Comparison of ENCODE assay signal across 1 cellular context in the genomic region with DNA sequence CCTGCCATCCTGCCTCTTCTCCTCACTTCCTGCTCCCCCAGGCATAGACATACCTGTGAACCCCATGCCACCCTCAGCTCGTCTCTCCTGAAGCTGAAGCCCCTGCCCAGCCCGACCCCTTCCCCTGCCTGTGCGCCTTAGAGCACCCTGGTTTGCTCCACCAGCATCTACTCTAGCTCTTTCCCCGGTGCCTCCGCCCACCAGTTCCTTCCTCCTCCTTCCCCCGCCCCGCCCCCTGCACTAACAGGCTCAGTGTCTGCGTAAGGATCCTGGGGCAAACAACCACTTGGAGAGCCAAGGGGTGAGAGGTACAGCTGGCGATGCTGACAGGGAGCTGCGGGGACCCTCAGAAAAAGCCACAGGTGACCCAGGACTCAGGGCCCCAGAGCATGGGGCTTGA.
TF ChIP-seq lines count a peak whose summit lies in the region.

No MANE protein-coding gene starts in this region.

TF ChIP-seq in GM23338, 12 proteins besides CTCF, POLR2A, EP300 and RAD21 (continued from another document):
- TF ChIP-seq, protein P1, sequence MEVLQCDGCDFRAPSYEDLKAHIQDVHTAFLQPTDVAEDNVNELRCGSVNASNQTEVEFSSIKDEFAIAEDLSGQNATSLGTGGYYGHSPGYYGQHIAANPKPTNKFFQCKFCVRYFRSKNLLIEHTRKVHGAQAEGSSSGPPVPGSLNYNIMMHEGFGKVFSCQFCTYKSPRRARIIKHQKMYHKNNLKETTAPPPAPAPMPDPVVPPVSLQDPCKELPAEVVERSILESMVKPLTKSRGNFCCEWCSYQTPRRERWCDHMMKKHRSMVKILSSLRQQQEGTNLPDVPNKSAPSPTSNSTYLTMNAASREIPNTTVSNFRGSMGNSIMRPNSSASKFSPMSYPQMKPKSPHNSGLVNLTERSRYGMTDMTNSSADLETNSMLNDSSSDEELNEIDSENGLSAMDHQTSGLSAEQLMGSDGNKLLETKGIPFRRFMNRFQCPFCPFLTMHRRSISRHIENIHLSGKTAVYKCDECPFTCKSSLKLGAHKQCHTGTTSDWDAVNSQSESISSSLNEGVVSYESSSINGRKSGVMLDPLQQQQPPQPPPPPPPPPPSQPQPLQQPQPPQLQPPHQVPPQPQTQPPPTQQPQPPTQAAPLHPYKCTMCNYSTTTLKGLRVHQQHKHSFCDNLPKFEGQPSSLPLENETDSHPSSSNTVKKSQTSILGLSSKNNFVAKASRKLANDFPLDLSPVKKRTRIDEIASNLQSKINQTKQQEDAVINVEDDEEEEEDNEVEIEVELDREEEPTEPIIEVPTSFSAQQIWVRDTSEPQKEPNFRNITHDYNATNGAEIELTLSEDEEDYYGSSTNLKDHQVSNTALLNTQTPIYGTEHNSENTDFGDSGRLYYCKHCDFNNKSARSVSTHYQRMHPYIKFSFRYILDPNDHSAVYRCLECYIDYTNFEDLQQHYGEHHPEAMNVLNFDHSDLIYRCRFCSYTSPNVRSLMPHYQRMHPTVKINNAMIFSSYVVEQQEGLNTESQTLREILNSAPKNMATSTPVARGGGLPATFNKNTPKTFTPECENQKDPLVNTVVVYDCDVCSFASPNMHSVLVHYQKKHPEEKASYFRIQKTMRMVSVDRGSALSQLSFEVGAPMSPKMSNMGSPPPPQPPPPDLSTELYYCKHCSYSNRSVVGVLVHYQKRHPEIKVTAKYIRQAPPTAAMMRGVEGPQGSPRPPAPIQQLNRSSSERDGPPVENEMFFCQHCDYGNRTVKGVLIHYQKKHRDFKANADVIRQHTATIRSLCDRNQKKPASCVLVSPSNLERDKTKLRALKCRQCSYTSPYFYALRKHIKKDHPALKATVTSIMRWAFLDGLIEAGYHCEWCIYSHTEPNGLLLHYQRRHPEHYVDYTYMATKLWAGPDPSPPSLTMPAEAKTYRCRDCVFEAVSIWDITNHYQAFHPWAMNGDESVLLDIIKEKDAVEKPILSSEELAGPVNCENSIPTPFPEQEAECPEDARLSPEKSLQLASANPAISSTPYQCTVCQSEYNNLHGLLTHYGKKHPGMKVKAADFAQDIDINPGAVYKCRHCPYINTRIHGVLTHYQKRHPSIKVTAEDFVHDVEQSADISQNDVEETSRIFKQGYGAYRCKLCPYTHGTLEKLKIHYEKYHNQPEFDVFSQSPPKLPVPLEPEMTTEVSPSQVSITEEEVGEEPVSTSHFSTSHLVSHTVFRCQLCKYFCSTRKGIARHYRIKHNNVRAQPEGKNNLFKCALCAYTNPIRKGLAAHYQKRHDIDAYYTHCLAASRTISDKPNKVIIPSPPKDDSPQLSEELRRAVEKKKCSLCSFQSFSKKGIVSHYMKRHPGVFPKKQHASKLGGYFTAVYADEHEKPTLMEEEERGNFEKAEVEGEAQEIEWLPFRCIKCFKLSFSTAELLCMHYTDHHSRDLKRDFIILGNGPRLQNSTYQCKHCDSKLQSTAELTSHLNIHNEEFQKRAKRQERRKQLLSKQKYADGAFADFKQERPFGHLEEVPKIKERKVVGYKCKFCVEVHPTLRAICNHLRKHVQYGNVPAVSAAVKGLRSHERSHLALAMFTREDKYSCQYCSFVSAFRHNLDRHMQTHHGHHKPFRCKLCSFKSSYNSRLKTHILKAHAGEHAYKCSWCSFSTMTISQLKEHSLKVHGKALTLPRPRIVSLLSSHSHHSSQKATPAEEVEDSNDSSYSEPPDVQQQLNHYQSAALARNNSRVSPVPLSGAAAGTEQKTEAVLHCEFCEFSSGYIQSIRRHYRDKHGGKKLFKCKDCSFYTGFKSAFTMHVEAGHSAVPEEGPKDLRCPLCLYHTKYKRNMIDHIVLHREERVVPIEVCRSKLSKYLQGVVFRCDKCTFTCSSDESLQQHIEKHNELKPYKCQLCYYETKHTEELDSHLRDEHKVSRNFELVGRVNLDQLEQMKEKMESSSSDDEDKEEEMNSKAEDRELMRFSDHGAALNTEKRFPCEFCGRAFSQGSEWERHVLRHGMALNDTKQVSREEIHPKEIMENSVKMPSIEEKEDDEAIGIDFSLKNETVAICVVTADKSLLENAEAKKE (CRISPR knock-in tag; IDR thresholded peaks at IDR 0.05) = no peak
- TF ChIP-seq POLR2AphosphoS5 (IDR thresholded peaks at IDR 0.05; ENCODE audit: low read depth) (no peak), ZNF331 (CRISPR knock-in tag; IDR thresholded peaks at IDR 0.05; ENCODE audit: low read depth) (no peak), CREB1 (CRISPR knock-in tag; IDR thresholded peaks at IDR 0.05; ENCODE audit: low read depth) (no peak)
